Comparison of ENCODE assay signal across 2 cellular contexts in genomic region chr6:142558785-142559184, GRCh38.
TF ChIP-seq lines count a peak whose summit lies in the region.

No MANE protein-coding gene starts in this region.

TF ChIP-seq in IMR-90, 13 proteins besides CTCF, POLR2A, EP300 and RAD21 (continued from another document):
- no peak for TF ChIP-seq ELK1 (IDR thresholded peaks at IDR 0.05; ENCODE audit: borderline replicate concordance, low read depth, low read length)
- TF ChIP-seq CEBPB (IDR thresholded peaks at IDR 0.05; ENCODE audit: low read depth, low read length): no peak
- no peak for TF ChIP-seq BHLHE40 (IDR thresholded peaks at IDR 0.05; ENCODE audit: low read depth, low read length)
- TF ChIP-seq NFE2L2 (IDR thresholded peaks at IDR 0.05; ENCODE audit: low read depth, low read length): no peak
- TF ChIP-seq FOS (IDR thresholded peaks at IDR 0.05; ENCODE audit: low read depth, low read length): no peak
- no peak for TF ChIP-seq MXI1 (IDR thresholded peaks at IDR 0.05; ENCODE audit: borderline replicate concordance, low read depth, low read length)
- TF ChIP-seq RCOR1 (IDR thresholded peaks at IDR 0.05; ENCODE audit: insufficient replicate concordance, low read length): no peak

TF ChIP-seq in H1, 55 proteins besides CTCF, POLR2A, EP300 and RAD21 (continued from another document):
- TF ChIP-seq ATF3 (IDR thresholded peaks at IDR 0.05; ENCODE audit: insufficient read depth, low read depth, low read length) (no peak), E2F6 (IDR thresholded peaks at IDR 0.05) (no peak), SUZ12 (IDR thresholded peaks at IDR 0.05; ENCODE audit: low read length) (no peak), CHD1 (IDR thresholded peaks at IDR 0.05; ENCODE audit: low read depth, low read length) (no peak), SP1 (IDR thresholded peaks at IDR 0.05; ENCODE audit: low read depth, low read length) (no peak), SP2 (IDR thresholded peaks at IDR 0.05; ENCODE audit: low read length) (no peak), TEAD4 (IDR thresholded peaks at IDR 0.05; ENCODE audit: low read depth, low read length) (no peak), RNF2 (IDR thresholded peaks at IDR 0.05; ENCODE audit: borderline replicate concordance, low read depth, low read length, missing control alignments, poor library complexity, severe bottlenecking) (no peak), MAX (IDR thresholded peaks at IDR 0.05) (no peak), ATF2 (IDR thresholded peaks at IDR 0.05; ENCODE audit: low read length) (no peak), SRF (IDR thresholded peaks at IDR 0.05; ENCODE audit: low read depth, low read length) (no peak), GABPA (IDR thresholded peaks at IDR 0.05; ENCODE audit: borderline replicate concordance, insufficient read depth, low read length) (no peak), BCL11A (IDR thresholded peaks at IDR 0.05; ENCODE audit: low read depth in 2 of 2, low read length in 2 of 2) (no peak), GTF2F1 (IDR thresholded peaks at IDR 0.05; ENCODE audit: borderline replicate concordance, low read depth, low read length) (no peak), TAF7 (optimal IDR thresholded peaks at IDR 0.05; ENCODE audit: borderline replicate concordance, low read depth, low read length) (no peak), ASH2L (IDR thresholded peaks at IDR 0.05; ENCODE audit: low read length) (no peak)
